8 cellular contexts compared by ENCODE assay signal in the genomic region with DNA sequence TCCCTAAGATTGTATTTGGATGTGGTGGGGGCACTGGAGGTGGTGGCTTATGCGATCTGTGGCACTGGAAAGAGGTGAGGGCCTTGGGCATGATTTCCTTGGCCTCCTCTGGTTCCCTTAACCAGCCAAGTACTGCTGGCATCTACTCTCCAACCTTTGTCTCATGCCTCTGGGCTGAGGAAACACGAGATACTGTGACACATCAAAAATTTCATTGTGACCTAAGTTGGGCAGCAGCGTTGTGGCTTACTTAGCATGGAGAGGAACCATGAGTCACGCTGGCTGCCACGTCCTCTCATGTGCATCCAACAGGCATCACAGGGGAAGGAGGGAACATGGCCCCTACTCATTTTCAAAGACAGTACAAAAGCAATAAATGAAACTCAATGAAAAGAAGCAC. TPM values are rescaled to one million over a fixed set of nuclear protein-coding genes. Genes with fewer than 3 reads are reported as not detected.
DNase-seq lines count a peak whose midpoint lies in the region; ATAC-seq and TF ChIP-seq lines count a peak whose summit lies in the region.

No MANE protein-coding gene starts in this region.

- H2BK15ac ChIP-seq in H9 (ENCODE audit: low read depth, low read length) = no peak overlapping the region

- no peaks in the 10 kb centered on the region for H3K79me1 ChIP-seq in H9 (ENCODE audit: insufficient read depth, low read depth, low read length, poor library complexity, severe bottlenecking)

- H3K27ac Mint-ChIP-seq in activated CD4-positive, alpha-beta memory T cell treated with anti-CD3 and anti-CD28 coated beads, Interleukin-2, amount 10 ng/mL, durations not matched to agents 7 days and 5 days = no peak overlapping the region
- peak overlapping the region in 1 of 3 experiments; percentile 24; a peak in 1 of 7 replicates for H3K27ac Mint-ChIP-seq in H9

- H3K4me3 ChIP-seq in lower lobe of right lung = no peak overlapping the region
- no peak overlapping the region for H3K4me3 ChIP-seq in OCI-LY7 (ENCODE audit: low read depth, low read length, poor library complexity, severe bottlenecking)
- no peak overlapping the region for H3K4me3 ChIP-seq in stomach

- H2BK120ac ChIP-seq in H9 (ENCODE audit: low read depth, low read length, poor library complexity, severe bottlenecking) = no peak overlapping the region

- H3K9me2 ChIP-seq in OCI-LY7 (ENCODE audit: insufficient read depth, low read length) = no peaks in the 10 kb centered on the region

- H4K8ac ChIP-seq in H9 (replicated peaks; ENCODE audit: insufficient read length, low read depth, low read length) = no peak overlapping the region

- no peaks in the 10 kb centered on the region for H3K23me2 ChIP-seq in H9 (ENCODE audit: insufficient read length, low read depth, low read length, poor library complexity, severe bottlenecking)

- CTCF ChIA-PET in activated CD4-positive, alpha-beta memory T cell treated with anti-CD3 and anti-CD28 coated beads, Interleukin-2, amount 10 ng/mL, durations not matched to agents 7 days and 5 days (lab: Charles Lee) = no interaction called here
- CTCF ChIA-PET in OCI-LY7 (lab: Charles Lee; ENCODE audit: unreplicated experiment) = no interaction called here

- no peak overlapping the region for H3K4me3 Mint-ChIP-seq in activated CD4-positive, alpha-beta memory T cell treated with anti-CD3 and anti-CD28 coated beads, Interleukin-2, amount 10 ng/mL, durations not matched to agents 7 days and 5 days
- no peak overlapping the region for H3K4me3 Mint-ChIP-seq in H9

- peaks cover 31% of the 10 kb centered on the region for H3K36me3 Mint-ChIP-seq in activated CD4-positive, alpha-beta memory T cell treated with anti-CD3 and anti-CD28 coated beads, Interleukin-2, amount 10 ng/mL, durations not matched to agents 7 days and 5 days (ENCODE audit: low read depth)
- peaks cover 19 to 30% (median 23%) of the 10 kb centered on the region in 3 experiments for H3K36me3 Mint-ChIP-seq in H9 (ENCODE audit: insufficient read depth in 1 of 3, low read depth in 3 of 3)

- H3K23ac ChIP-seq in H9 (ENCODE audit: insufficient read length, low read depth, low read length) = no peak overlapping the region

- H3T11ph ChIP-seq in H9 (ENCODE audit: low read length) = no peak overlapping the region

- H3K9me3 ChIP-seq in lower lobe of right lung (peaks cover 5% of the 10 kb centered on the region), H9 (ENCODE audit: control insufficient read depth, low read depth, low read length) (no peaks in the 10 kb centered on the region), OCI-LY7 (ENCODE audit: low read length) (peaks cover 22% of the 10 kb centered on the region), stomach (peaks cover 0 to 3% (median 0%) of the 10 kb centered on the region in 4 donors)

- H2AFZ ChIP-seq in H9 (ENCODE audit: low read length) = no peak overlapping the region
- no peak overlapping the region for H2AFZ ChIP-seq in OCI-LY7 (ENCODE audit: low read length)

- no peaks in the 10 kb centered on the region for H3K27me3 Mint-ChIP-seq in activated CD4-positive, alpha-beta memory T cell treated with anti-CD3 and anti-CD28 coated beads, Interleukin-2, amount 10 ng/mL, durations not matched to agents 7 days and 5 days
- H3K27me3 Mint-ChIP-seq in H9 (ENCODE audit: low read depth) = peaks cover 2% of the 10 kb centered on the region

- no peak overlapping the region for H4K5ac ChIP-seq in H9 (ENCODE audit: insufficient read length, low read depth, low read length)

- H3K4me2 ChIP-seq in H9 (ENCODE audit: insufficient read depth, insufficient read length, low read length) (no peak overlapping the region), OCI-LY7 (ENCODE audit: low read length) (no peak overlapping the region)

- TF ChIP-seq EP300 in stomach (IDR thresholded peaks at IDR 0.05) = no peak

- no peak overlapping the region for H3K18ac ChIP-seq in H9 (ENCODE audit: insufficient read length, low read depth, low read length)

- H4K91ac ChIP-seq in H9 (ENCODE audit: insufficient read length, low read depth, low read length) = no peak overlapping the region

- intact Hi-C loops in lower lobe of right lung (cut with DNase I) (no loop called here), OCI-LY7 (cut with micrococcal nuclease; ENCODE audit: unreplicated experiment) (no loop called here), stomach (cut with DNase I; ENCODE audit: low total_unique reads) (no loop called here)

- H3K27me3 ChIP-seq in lower lobe of right lung (ENCODE audit: low read depth) (no peaks in the 10 kb centered on the region), H9 (ENCODE audit: insufficient read depth, low read length) (no peaks in the 10 kb centered on the region), stomach (no peaks in the 10 kb centered on the region)

- no peaks in the 10 kb centered on the region for H3K36me3 ChIP-seq in lower lobe of right lung
- H3K36me3 ChIP-seq in OCI-LY7 (ENCODE audit: insufficient read depth, low read length) = peaks cover 17% of the 10 kb centered on the region; the same call in 1 of the 2 replicates
- no peaks in the 10 kb centered on the region for H3K36me3 ChIP-seq in stomach

- H2BK20ac ChIP-seq in H9 (ENCODE audit: low read depth, low read length, poor library complexity, severe bottlenecking) = no peak overlapping the region

- no peaks in the 10 kb centered on the region for H3K79me2 ChIP-seq in H9 (ENCODE audit: insufficient read depth, low read length)
- H3K79me2 ChIP-seq in OCI-LY7 (ENCODE audit: insufficient read depth, low read depth, low read length) = no peaks in the 10 kb centered on the region

- no CpG with 5 or more reads among the region's 5 CpGs for WGBS in H9 (ENCODE audit: extremely low coverage, insufficient read length, low lambda C conversion rate)
- WGBS in stomach, 5 donors = 69 to 87% (median 71%) methylated on average over 5 of the region's 5 CpGs

- DNase-seq in CD1c-positive myeloid dendritic cell (ENCODE audit: extremely low spot score) (peak; percentile 91), lower lobe of right lung (peak; percentile 73), NCI-H82 treated with DMSO at 0.1 percent for 48 hours (lab: John Stamatoyannopoulos, UW; ENCODE audit: unreplicated experiment) (no peak), H9 (no peak), OCI-LY7 (ENCODE audit: low spot score) (no peak), stomach (no peak)
- peak; percentile 39 for DNase-seq in activated CD4-positive, alpha-beta memory T cell treated with anti-CD3 and anti-CD28 coated beads, Interleukin-2, amount 10 ng/mL, durations not matched to agents 7 days and 5 days

- BruUV-seq in OCI-LY7 (replicated peaks; lab: Mats Ljungman, UMichigan) = no TSS peak

- H2BK5ac ChIP-seq in H9 (ENCODE audit: insufficient read length, low read length) = no peak overlapping the region

- H3K4me1 ChIP-seq in lower lobe of right lung = no peaks in the 10 kb centered on the region
- no peaks in the 10 kb centered on the region for H3K4me1 ChIP-seq in H9 (ENCODE audit: insufficient read depth, low read length)
- no peaks in the 10 kb centered on the region for H3K4me1 ChIP-seq in OCI-LY7 (ENCODE audit: insufficient read depth, low read length, poor library complexity, severe bottlenecking)
- no peaks in the 10 kb centered on the region for H3K4me1 ChIP-seq in stomach

- no peak overlapping the region for H3K56ac ChIP-seq in H9 (ENCODE audit: insufficient read length, low read depth, low read length)

- no peak for TF ChIP-seq CTCF in lower lobe of right lung (IDR thresholded peaks at IDR 0.05)
- no peak for TF ChIP-seq CTCF in H9 (conservative IDR thresholded peaks at IDR 0.05)
- TF ChIP-seq CTCF in OCI-LY7 (conservative IDR thresholded peaks at IDR 0.05; ENCODE audit: low read length) = no peak
- TF ChIP-seq CTCF in stomach (IDR thresholded peaks at IDR 0.05) = no peak

- ATAC-seq in HG03432 (IDR thresholded peaks at IDR 0.05; ENCODE audit: unreplicated experiment) (peak; percentile 69), lower lobe of right lung (peak; percentile 52 to 86)

- H3K9me3 Mint-ChIP-seq in activated CD4-positive, alpha-beta memory T cell treated with anti-CD3 and anti-CD28 coated beads, Interleukin-2, amount 10 ng/mL, durations not matched to agents 7 days and 5 days = peaks cover 9% of the 10 kb centered on the region
- H3K9me3 Mint-ChIP-seq in H9 = peaks cover 31 to 42% of the 10 kb centered on the region in 2 experiments

- H3K4me1 Mint-ChIP-seq in activated CD4-positive, alpha-beta memory T cell treated with anti-CD3 and anti-CD28 coated beads, Interleukin-2, amount 10 ng/mL, durations not matched to agents 7 days and 5 days = peaks cover 12% of the 10 kb centered on the region
- H3K4me1 Mint-ChIP-seq in H9 = no peaks in the 10 kb centered on the region

- H3K9ac ChIP-seq in H9 (ENCODE audit: extremely low read depth, insufficient read length, low read length) = no peak overlapping the region

- no peak overlapping the region for H3K4ac ChIP-seq in H9 (ENCODE audit: low read depth, low read length)

- no peak overlapping the region for H2BK12ac ChIP-seq in H9 (ENCODE audit: insufficient read length, low read depth, low read length)

- no peaks in the 10 kb centered on the region for H4K20me1 ChIP-seq in H9 (ENCODE audit: control insufficient read depth, insufficient read depth, insufficient read length)
- no peaks in the 10 kb centered on the region for H4K20me1 ChIP-seq in OCI-LY7 (ENCODE audit: insufficient read depth, low read length)

- no peak for TF ChIP-seq POLR2A in stomach (IDR thresholded peaks at IDR 0.05)

- no peak overlapping the region for H3K14ac ChIP-seq in H9 (ENCODE audit: insufficient read depth, low read length)

- H3K27ac ChIP-seq in lower lobe of right lung (no peak overlapping the region), H9 (ENCODE audit: insufficient read length, low read depth, low read length) (no peak overlapping the region), OCI-LY7 (ENCODE audit: low read depth, low read length, poor library complexity, severe bottlenecking) (no peak overlapping the region), stomach (no peak overlapping the region)

- H2AK5ac ChIP-seq in H9 (ENCODE audit: insufficient read length, low read length) = no peak overlapping the region

- POLR2A ChIA-PET in activated CD4-positive, alpha-beta memory T cell treated with anti-CD3 and anti-CD28 coated beads, Interleukin-2, amount 10 ng/mL, durations not matched to agents 7 days and 5 days (lab: Charles Lee) = no interaction called here
- POLR2A ChIA-PET in OCI-LY7 (lab: Charles Lee) = no interaction called here

RNA-seq across cellular contexts. Expression of gene GSDME, which starts 29.7 kb away (rescaled TPM):
- total RNA-seq in activated CD4-positive, alpha-beta memory T cell treated with anti-CD3 and anti-CD28 coated beads, Interleukin-2, amount 10 ng/mL, durations not matched to agents 7 days and 5 days = 1 to 10 TPM; 1.7 to 1.8 TPM
- total RNA-seq in lower lobe of right lung (8.2 TPM), H9 (2021) (5.5 and 5.8 TPM in 2 replicates), OCI-LY7 (2022) (33.0 and 47.0 TPM in 2 replicates), stomach (10 to 100 TPM in 1 of 5 donors, 1 to 10 TPM in 3, not detected in 1; 4.5 to 11.9 (median 7.2) TPM)
- 41.7 and 49.9 TPM in 2 replicates for total RNA-seq in OCI-LY7 (2014; rRNA removed; shearing (Covaris generic))
- 1 to 10 TPM; 2.6 to 3.9 (median 3.4) TPM for polyA plus RNA-seq in stomach

Comparison
In these comparisons a context has a peak if more than half of its experiments do, and no peak if none do; other contexts are left out.
1. DNase-seq: peak in CD1c-positive myeloid dendritic cell (single experiment), activated CD4-positive, alpha-beta memory T cell treated with anti-CD3 and anti-CD28 coated beads, Interleukin-2, amount 10 ng/mL, durations not matched to agents 7 days and 5 days (single experiment) and lower lobe of right lung (single experiment); none in NCI-H82 treated with DMSO at 0.1 percent for 48 hours (single experiment), H9 (single experiment), OCI-LY7 (single experiment) and stomach (single experiment).